Comparison of ENCODE assay signal across 16 cellular contexts in the genomic region with DNA sequence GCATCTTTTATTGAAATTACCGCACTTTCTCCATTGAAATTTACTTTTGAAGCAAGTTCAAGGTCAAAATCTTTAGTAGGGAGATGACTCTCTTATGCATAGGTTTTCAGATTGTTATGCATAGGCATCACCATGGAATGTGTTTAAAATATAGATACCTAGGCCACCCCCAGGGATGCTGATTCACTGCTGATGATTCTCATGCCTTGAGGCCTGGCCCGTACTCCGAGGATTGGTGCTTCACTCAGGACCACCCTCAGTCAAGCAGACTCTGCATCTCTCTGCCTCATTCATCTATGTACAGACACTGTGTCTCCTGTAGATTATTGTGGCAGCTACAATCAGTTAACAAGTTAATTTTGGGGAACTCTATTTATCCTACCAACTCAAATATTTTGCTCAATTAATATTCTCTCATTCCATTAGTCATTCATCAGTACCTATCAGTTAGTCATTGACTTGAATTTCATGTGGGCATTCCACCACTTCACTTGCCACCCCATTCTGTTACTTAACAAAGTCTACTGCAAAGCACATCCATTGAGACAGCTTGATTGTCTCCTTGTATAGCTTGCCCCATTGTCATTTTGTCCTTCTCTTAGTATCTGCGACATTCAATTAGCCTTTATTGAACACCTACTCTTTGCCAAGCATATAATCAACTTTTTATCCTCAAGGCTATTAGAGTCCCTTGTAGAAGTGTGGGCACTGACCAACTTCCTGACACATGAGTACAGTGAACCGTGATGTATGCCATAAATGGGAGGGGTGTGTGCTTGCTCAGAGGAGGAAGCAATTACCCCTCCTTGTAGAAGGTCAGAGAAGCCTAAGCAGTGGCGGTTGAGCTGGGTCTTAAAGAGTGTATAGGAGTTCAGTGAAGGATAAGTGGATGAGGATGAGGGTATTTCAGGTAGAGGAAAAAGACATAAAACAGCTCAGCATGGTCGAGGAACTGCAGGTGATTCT.
"Had no signal": no experiment of that assay in that cellular context is flagged by ENCODE, and none has a peak within 500 bp of the region (broad histone marks: within the 10 kb centered on the region; RNA-seq: fewer than 3 reads in every experiment).

No MANE protein-coding gene starts in this region.

- ATAC-seq: activated T-cell treated with anti-CD3 and anti-CD28 coated beads, Interleukin-2, amount 50 U/mL, for 72 hours; body of pancreas; gastroesophageal sphincter; heart right ventricle; pancreas; stimulated activated naive B cell treated with anti-CD40 and anti-IgM and Interleukin-4, amounts not matched to agents 10 μg/mL and 1 μg/mL and 100 μg/mL, for 72 hours had no signal

- DNase-seq: activated CD4-positive, alpha-beta T cell treated with anti-CD3 and anti-CD28 coated beads, Interleukin-2, amount 10 ng/mL, durations not matched to agents 24 days and 14 days; activated CD4-positive, CD25-positive, alpha-beta regulatory T cell; activated CD8-positive, alpha-beta memory T cell treated with anti-CD3 and anti-CD28 coated beads, Interleukin-2, amount 50 U/mL, for 48 hours; activated gamma-delta T cell treated with Interleukin-2 at 50 U/mL for 16 hours; activated T-cell treated with anti-CD3 and anti-CD28 coated beads, Interleukin-2, amount 50 U/mL, for 72 hours; amygdala; body of pancreas; effector memory CD4-positive, alpha-beta T cell; heart right ventricle; midbrain; pancreas; stimulated activated CD4-positive, alpha-beta T cell treated with anti-CD3 and anti-CD28 coated beads, Interleukin-2, amount 100 ng/mL, for 48 hours; stimulated activated naive B cell treated with anti-CD40 and anti-IgM and Interleukin-4, amounts not matched to agents 10 μg/mL and 1 μg/mL and 100 μg/mL, for 72 hours; tibial artery had no signal

- H3K9me3 ChIP-seq: body of pancreas, gastroesophageal sphincter, pancreas, tibial artery had no signal

- H3K27me3 ChIP-seq: body of pancreas, gastroesophageal sphincter, heart right ventricle, pancreas, tibial artery had no signal

- H3K36me3 ChIP-seq: gastroesophageal sphincter, pancreas had no signal

- H3K4me3 ChIP-seq: body of pancreas, gastroesophageal sphincter, heart right ventricle, lung, pancreas, tibial artery had no signal

- H3K27ac ChIP-seq: body of pancreas, gastroesophageal sphincter, heart right ventricle, pancreas, tibial artery had no signal

- H3K4me1 ChIP-seq: body of pancreas, gastroesophageal sphincter, heart right ventricle, pancreas, tibial artery had no signal
